1 cellular context compared by ENCODE assay signal in genomic region chr17:30358055-30358760, GRCh38.
TF ChIP-seq lines count a peak whose summit lies in the region.

No MANE protein-coding gene starts in this region.

TF ChIP-seq in IMR-90, 13 proteins besides CTCF, POLR2A, EP300 and RAD21 (continued from another document):
- TF ChIP-seq ELK1 (IDR thresholded peaks at IDR 0.05; ENCODE audit: borderline replicate concordance, low read depth, low read length): no peak
- TF ChIP-seq RFX5 (IDR thresholded peaks at IDR 0.05; ENCODE audit: low read depth, low read length): no peak
- no peak for TF ChIP-seq MAZ (IDR thresholded peaks at IDR 0.05; ENCODE audit: borderline replicate concordance, low read depth, low read length)
- TF ChIP-seq CEBPB (IDR thresholded peaks at IDR 0.05; ENCODE audit: low read depth, low read length): peak; percentile 40; the same call in 1 of the 2 replicates
- 0 out of 2 replicates have a peak, but pooled peaks have one; percentile 32 for TF ChIP-seq MAFK (IDR thresholded peaks at IDR 0.05; ENCODE audit: low read depth, low read length)
- TF ChIP-seq FOS (IDR thresholded peaks at IDR 0.05; ENCODE audit: low read depth, low read length): no peak
